1 cellular context compared by ENCODE assay signal in the genomic region with DNA sequence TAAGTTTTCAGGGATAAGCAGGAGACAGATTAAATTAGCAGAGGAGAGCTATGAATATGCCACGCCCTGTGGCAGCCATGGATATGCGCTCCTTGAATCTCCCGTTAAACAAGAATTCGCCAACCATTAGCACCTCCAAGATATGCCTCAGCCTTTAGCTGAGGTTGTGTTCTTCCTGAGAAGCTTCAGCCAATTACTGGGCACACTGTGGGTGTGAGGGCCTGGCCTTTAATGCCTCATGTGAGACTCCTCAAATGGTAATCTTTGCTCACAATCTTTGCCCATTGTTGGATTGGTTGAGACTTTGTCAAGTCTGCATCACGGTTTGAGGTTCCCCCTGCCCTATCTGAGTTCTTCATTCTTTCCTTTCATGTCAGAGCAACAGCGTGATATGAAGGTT.
TF ChIP-seq lines count a peak whose summit lies in the region.

No MANE protein-coding gene starts in this region.

TF ChIP-seq in K562, 482 proteins besides CTCF, POLR2A, EP300 and RAD21:
- TF ChIP-seq CGGBP1 (CRISPR knock-in tag; IDR thresholded peaks at IDR 0.05) (no peak), BRF1 (IDR thresholded peaks at IDR 0.05; ENCODE audit: borderline replicate concordance, extremely low read depth, insufficient read length) (no peak), HSF4 (CRISPR knock-in tag; IDR thresholded peaks at IDR 0.05; ENCODE audit: borderline replicate concordance) (no peak), HDAC8 (tag; IDR thresholded peaks at IDR 0.05) (no peak), ZNF444 (CRISPR knock-in tag; IDR thresholded peaks at IDR 0.05) (no peak), ESRRB (CRISPR knock-in tag; IDR thresholded peaks at IDR 0.05; ENCODE audit: borderline replicate concordance) (no peak), PYGO2 (tag; IDR thresholded peaks at IDR 0.05) (no peak), SMARCC2 (IDR thresholded peaks at IDR 0.05; ENCODE audit: low read depth) (no peak)
- TF ChIP-seq, protein P1, sequence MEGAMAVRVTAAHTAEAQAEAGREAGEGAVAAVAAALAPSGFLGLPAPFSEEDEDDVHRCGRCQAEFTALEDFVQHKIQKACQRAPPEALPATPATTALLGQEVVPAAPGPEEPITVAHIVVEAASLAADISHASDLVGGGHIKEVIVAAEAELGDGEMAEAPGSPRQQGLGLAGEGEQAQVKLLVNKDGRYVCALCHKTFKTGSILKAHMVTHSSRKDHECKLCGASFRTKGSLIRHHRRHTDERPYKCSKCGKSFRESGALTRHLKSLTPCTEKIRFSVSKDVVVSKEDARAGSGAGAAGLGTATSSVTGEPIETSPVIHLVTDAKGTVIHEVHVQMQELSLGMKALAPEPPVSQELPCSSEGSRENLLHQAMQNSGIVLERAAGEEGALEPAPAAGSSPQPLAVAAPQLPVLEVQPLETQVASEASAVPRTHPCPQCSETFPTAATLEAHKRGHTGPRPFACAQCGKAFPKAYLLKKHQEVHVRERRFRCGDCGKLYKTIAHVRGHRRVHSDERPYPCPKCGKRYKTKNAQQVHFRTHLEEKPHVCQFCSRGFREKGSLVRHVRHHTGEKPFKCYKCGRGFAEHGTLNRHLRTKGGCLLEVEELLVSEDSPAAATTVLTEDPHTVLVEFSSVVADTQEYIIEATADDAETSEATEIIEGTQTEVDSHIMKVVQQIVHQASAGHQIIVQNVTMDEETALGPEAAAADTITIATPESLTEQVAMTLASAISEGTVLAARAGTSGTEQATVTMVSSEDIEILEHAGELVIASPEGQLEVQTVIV (CRISPR knock-in tag; IDR thresholded peaks at IDR 0.05; ENCODE audit: borderline replicate concordance): no peak
- TF ChIP-seq, protein P2, sequence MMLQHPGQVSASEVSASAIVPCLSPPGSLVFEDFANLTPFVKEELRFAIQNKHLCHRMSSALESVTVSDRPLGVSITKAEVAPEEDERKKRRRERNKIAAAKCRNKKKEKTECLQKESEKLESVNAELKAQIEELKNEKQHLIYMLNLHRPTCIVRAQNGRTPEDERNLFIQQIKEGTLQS (IDR thresholded peaks at IDR 0.05): no peak
- TF ChIP-seq, protein P2 (CRISPR knock-in tag; conservative IDR thresholded peaks at IDR 0.05): no peak
- TF ChIP-seq, protein P3, sequence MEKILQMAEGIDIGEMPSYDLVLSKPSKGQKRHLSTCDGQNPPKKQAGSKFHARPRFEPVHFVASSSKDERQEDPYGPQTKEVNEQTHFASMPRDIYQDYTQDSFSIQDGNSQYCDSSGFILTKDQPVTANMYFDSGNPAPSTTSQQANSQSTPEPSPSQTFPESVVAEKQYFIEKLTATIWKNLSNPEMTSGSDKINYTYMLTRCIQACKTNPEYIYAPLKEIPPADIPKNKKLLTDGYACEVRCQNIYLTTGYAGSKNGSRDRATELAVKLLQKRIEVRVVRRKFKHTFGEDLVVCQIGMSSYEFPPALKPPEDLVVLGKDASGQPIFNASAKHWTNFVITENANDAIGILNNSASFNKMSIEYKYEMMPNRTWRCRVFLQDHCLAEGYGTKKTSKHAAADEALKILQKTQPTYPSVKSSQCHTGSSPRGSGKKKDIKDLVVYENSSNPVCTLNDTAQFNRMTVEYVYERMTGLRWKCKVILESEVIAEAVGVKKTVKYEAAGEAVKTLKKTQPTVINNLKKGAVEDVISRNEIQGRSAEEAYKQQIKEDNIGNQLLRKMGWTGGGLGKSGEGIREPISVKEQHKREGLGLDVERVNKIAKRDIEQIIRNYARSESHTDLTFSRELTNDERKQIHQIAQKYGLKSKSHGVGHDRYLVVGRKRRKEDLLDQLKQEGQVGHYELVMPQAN (IDR thresholded peaks at IDR 0.05; ENCODE audit: borderline replicate concordance): no peak
